ENCODE assay signal across 9 cellular contexts in the genomic region with DNA sequence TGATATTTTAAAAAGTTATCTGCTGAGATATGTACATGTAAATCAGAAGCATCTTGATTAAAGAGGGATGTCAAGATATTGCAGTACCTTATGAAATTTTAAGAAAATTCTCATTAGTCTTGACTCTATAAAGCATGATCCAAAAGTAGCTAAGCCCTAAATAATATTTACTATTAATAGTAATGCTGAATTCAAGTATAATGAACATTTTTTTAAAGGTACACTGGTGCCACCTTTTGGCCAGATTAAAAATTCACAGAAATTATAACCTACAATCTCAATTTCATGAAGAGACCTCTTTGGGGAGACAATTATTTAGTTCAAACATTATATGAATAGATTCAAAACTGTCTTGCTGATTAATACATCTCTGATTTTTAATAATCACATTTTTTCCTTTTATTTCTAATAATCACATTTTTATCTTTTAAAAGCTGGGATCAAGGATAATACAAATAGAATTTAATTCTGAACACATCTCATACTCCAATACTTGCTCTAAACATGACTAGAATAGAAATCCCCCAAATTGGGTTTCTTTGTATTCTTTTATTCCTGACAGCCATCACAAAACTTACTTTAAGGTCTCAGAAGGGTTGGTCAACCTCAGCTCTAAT. TPM values are rescaled to one million over a fixed set of nuclear protein-coding genes. Genes with fewer than 3 reads are reported as not detected.
DNase-seq lines count a peak whose midpoint lies in the region; ATAC-seq and TF ChIP-seq lines count a peak whose summit lies in the region.
"Had no signal": no experiment of that assay in that cellular context is flagged by ENCODE, and none has a peak within 500 bp of the region (broad histone marks: within the 10 kb centered on the region; RNA-seq: fewer than 3 reads in every experiment).

No MANE protein-coding gene starts in this region.

- DNase-seq in DMS79 treated with DMSO at 0.1 percent for 48 hours (lab: John Stamatoyannopoulos, UW): peak; percentile 25
- DNase-seq in DMS79 (lab: John Stamatoyannopoulos, UW): no peak
- peak; percentile 26 for DNase-seq in NB4 (ENCODE audit: low read depth)
- DNase-seq in dorsolateral prefrontal cortex: no peak
- no peak for DNase-seq in progenitor cell of endocrine pancreas (ENCODE audit: low spot score, unreplicated experiment)
- DNase-seq in NCI-H1436 treated with DMSO at 0.1 percent for 48 hours (lab: John Stamatoyannopoulos, UW): no peak
- no peak for DNase-seq in HEK293T (ENCODE audit: extremely low spot score)

- H3K4me1 Mint-ChIP-seq in progenitor cell of endocrine pancreas (ENCODE audit: low read depth): no peaks in the 10 kb centered on the region

- no peak overlapping the region for H3K27ac Mint-ChIP-seq in progenitor cell of endocrine pancreas

- no peak for ATAC-seq in HG03045 (IDR thresholded peaks at IDR 0.05; ENCODE audit: unreplicated experiment)

- H3K4me3 ChIP-seq in NB4 (ENCODE audit: low read depth, low read length) (no peak overlapping the region), dorsolateral prefrontal cortex (no peak overlapping the region)
- H3K4me3 ChIP-seq: BLaER1 had no signal

- no peaks in the 10 kb centered on the region for H3K27me3 ChIP-seq in dorsolateral prefrontal cortex
- H3K27me3 ChIP-seq: BLaER1 had no signal

- H3K4me3 Mint-ChIP-seq in progenitor cell of endocrine pancreas (ENCODE audit: low read depth): no peak overlapping the region

- no peak for TF ChIP-seq CTCF in NB4 (IDR thresholded peaks at IDR 0.05; ENCODE audit: low read depth, low read length)
- peak; percentile 22 to 79 (median 60) for TF ChIP-seq CTCF in dorsolateral prefrontal cortex (IDR thresholded peaks at IDR 0.05 in 54 of 56, conservative IDR thresholded peaks at IDR 0.05 in 2 of 56; ENCODE audit: low read depth in 1 of 56, partially characterized antibody in 56 of 56)
- peak; percentile 49 for TF ChIP-seq CTCF in progenitor cell of endocrine pancreas (IDR thresholded peaks at IDR 0.05; ENCODE audit: unreplicated experiment)

- peak overlapping the region in 3 of 59 donors; percentile 3 to 25 (median 14) for H3K27ac ChIP-seq in dorsolateral prefrontal cortex
- H3K27ac ChIP-seq: BLaER1 had no signal

- H3K36me3 Mint-ChIP-seq in progenitor cell of endocrine pancreas (ENCODE audit: insufficient read depth): peaks cover 1% of the 10 kb centered on the region

- H3K9me3 Mint-ChIP-seq in progenitor cell of endocrine pancreas (ENCODE audit: low read depth): no peaks in the 10 kb centered on the region

- TF ChIP-seq POLR2A in NB4 (IDR thresholded peaks at IDR 0.05; ENCODE audit: extremely low read depth, insufficient read length): no peak

- POLR2A ChIA-PET in HEK293T (lab: Yijun Ruan, JAX): interaction anchor here (1.2 kb wide), 1 partner anchor 23 kb away, joined by 3 read pairs; no protein-coding TSS in a partner anchor

- intact Hi-C loops in dorsolateral prefrontal cortex (cut with DNase I): loop anchor here (5.0 to 10.0 kb wide), 2 partner anchors 134 to 136 kb away; no protein-coding TSS in a partner anchor

- no peaks in the 10 kb centered on the region for H3K27me3 Mint-ChIP-seq in progenitor cell of endocrine pancreas

- CTCF ChIA-PET in HEK293T (lab: Yijun Ruan, JAX): interaction anchor here (0.6 to 1.1 kb wide), 4 partner anchors 18 to 414 kb away, joined by 3 to 4 read pairs (median 3); no protein-coding TSS in a partner anchor

TF ChIP-seq in HEK293T, 16 proteins besides CTCF, POLR2A, EP300 and RAD21:
- no peak for TF ChIP-seq NFRKB (IDR thresholded peaks at IDR 0.05)
- no peak for TF ChIP-seq ZNF384 (IDR thresholded peaks at IDR 0.05)
- TF ChIP-seq BHLHE40 (IDR thresholded peaks at IDR 0.05; ENCODE audit: borderline replicate concordance): no peak
- TF ChIP-seq, protein P1, sequence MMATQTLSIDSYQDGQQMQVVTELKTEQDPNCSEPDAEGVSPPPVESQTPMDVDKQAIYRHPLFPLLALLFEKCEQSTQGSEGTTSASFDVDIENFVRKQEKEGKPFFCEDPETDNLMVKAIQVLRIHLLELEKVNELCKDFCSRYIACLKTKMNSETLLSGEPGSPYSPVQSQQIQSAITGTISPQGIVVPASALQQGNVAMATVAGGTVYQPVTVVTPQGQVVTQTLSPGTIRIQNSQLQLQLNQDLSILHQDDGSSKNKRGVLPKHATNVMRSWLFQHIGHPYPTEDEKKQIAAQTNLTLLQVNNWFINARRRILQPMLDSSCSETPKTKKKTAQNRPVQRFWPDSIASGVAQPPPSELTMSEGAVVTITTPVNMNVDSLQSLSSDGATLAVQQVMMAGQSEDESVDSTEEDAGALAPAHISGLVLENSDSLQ (IDR thresholded peaks at IDR 0.05): no peak

RNA-seq across cellular contexts. Expression of a gene that starts 13.4 kb away (rescaled TPM):
- 10 to 100 TPM in 117 of 120 experiments, 1 to 10 TPM in 3; 4.0 to 42.2 (median 22.1) TPM for total RNA-seq in dorsolateral prefrontal cortex
- 1.1 and 1.6 TPM in 2 replicates for total RNA-seq in progenitor cell of endocrine pancreas

RNA-seq across cellular contexts. Expression of a gene that starts 24.9 kb away (rescaled TPM):
- total RNA-seq in dorsolateral prefrontal cortex: 10 to 100 TPM; 17.5 to 36.7 (median 25.7) TPM
- 11.7 and 11.8 TPM in 2 replicates for total RNA-seq in progenitor cell of endocrine pancreas

RNA-seq across cellular contexts. Expression of a gene that starts 25.8 kb away (rescaled TPM):
- total RNA-seq in dorsolateral prefrontal cortex (10 to 100 TPM; 24.5 to 64.0 (median 38.4) TPM), progenitor cell of endocrine pancreas (43.6 and 44.5 TPM in 2 replicates)

Comparison
In these comparisons a context has a peak if more than half of its experiments do, and no peak if none do; other contexts are left out.
1. DNase-seq: peak in DMS79 treated with DMSO at 0.1 percent for 48 hours (single experiment) and NB4 (single experiment); none in DMS79 (single experiment), dorsolateral prefrontal cortex (0 of 10), progenitor cell of endocrine pancreas (single experiment), NCI-H1436 treated with DMSO at 0.1 percent for 48 hours (single experiment) and HEK293T (single experiment).